9 cellular contexts compared by ENCODE assay signal in genomic region chr16:17404903-17405691, GRCh38.
DNase-seq lines count a peak whose midpoint lies in the region; ATAC-seq and TF ChIP-seq lines count a peak whose summit lies in the region.
"Had no signal": no experiment of that assay in that cellular context is flagged by ENCODE, and none has a peak within 500 bp of the region (broad histone marks: within the 10 kb centered on the region; RNA-seq: fewer than 3 reads in every experiment).

No MANE protein-coding gene starts in this region.

- peaks cover 10% of the 10 kb centered on the region for H3K9me3 Mint-ChIP-seq in nephron progenitor cell

- no peak overlapping the region for H3K27ac Mint-ChIP-seq in nephron progenitor cell

- H3K27me3 Mint-ChIP-seq in nephron progenitor cell (ENCODE audit: low read depth, poor library complexity), result peaks cover 8% of the 10 kb centered on the region

- peak; percentile 77 for ATAC-seq in Right ventricle myocardium superior (ENCODE audit: poor library complexity)
- ATAC-seq in GM21737 (IDR thresholded peaks at IDR 0.05; ENCODE audit: unreplicated experiment), result no peak

- peaks cover 6% of the 10 kb centered on the region for H3K36me3 Mint-ChIP-seq in nephron progenitor cell (ENCODE audit: low read depth)

- H3K4me3 Mint-ChIP-seq in nephron progenitor cell, result no peak overlapping the region

- TF ChIP-seq CTCF in nephron progenitor cell (IDR thresholded peaks at IDR 0.05), result no peak

- DNase-seq in ELF-1 (ENCODE audit: low read depth, low spot score) (peak; percentile 27), amniotic epithelial cell (ENCODE audit: low read depth) (peak; percentile 59), Right ventricle myocardium superior (peak; percentile 82), retina (peak; percentile 38), NOMO-1 treated with DMSO at 0.1 percent for 48 hours (lab: John Stamatoyannopoulos, UW; ENCODE audit: unreplicated experiment) (no peak), NCI-H446 (lab: John Stamatoyannopoulos, UW) (no peak), nephron progenitor cell (no peak)
- DNase-seq: activated CD4-positive, alpha-beta T cell treated with anti-CD3 and anti-CD28 coated beads, Interleukin-2, amount 50 U/mL, for 48 hours had no signal

- intact Hi-C loops in Right ventricle myocardium superior (cut with DNase I), result no loop called here

- H3K4me1 Mint-ChIP-seq in nephron progenitor cell, result peaks cover 24% of the 10 kb centered on the region

Comparison
In these comparisons a context has a peak if more than half of its experiments do, and no peak if none do; other contexts are left out.
1. DNase-seq: peak in ELF-1 (single experiment), amniotic epithelial cell (single experiment), Right ventricle myocardium superior (single experiment) and retina (single experiment); none in NOMO-1 treated with DMSO at 0.1 percent for 48 hours (single experiment), NCI-H446 (0 of 2) and nephron progenitor cell (single experiment).